8 cellular contexts compared by ENCODE assay signal in the genomic region with DNA sequence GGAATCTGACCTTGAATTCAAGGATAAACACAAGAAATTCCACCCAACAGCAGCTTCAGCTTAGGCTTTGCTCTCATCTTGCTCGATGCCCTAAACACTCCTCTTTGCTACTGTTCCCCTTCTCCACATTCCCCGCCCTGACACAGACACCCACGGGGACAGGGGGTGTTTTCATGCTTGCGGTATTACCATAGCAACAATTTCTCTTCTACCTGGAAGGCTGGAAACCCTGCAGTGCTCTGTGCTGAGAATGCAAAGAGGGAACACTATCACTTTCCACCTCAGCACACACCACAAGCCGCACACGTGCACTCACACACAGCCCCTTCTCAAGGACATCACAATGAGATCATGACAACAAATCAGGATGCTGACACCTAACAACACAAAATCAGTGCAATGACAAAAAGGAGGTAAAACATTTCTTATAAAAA.
DNase-seq lines count a peak whose midpoint lies in the region; ATAC-seq lines count a peak whose summit lies in the region.

No MANE protein-coding gene starts in this region.

- H3K36me3 Mint-ChIP-seq in stimulated activated memory B cell treated with anti-CD40 and anti-IgM and Interleukin-4, amounts not matched to agents 10 μg/mL and 1 μg/mL and 100 μg/mL, for 72 hours: peaks cover 28% of the 10 kb centered on the region

- no peaks in the 10 kb centered on the region for H3K9me3 Mint-ChIP-seq in stimulated activated memory B cell treated with anti-CD40 and anti-IgM and Interleukin-4, amounts not matched to agents 10 μg/mL and 1 μg/mL and 100 μg/mL, for 72 hours

- peak overlapping the region; percentile 42 for H3K4me3 Mint-ChIP-seq in stimulated activated memory B cell treated with anti-CD40 and anti-IgM and Interleukin-4, amounts not matched to agents 10 μg/mL and 1 μg/mL and 100 μg/mL, for 72 hours

- DNase-seq in DMS79 (lab: John Stamatoyannopoulos, UW): peak; percentile 26
- peak; percentile 56 to 88 (median 77) for DNase-seq in NCI-H1417 (lab: John Stamatoyannopoulos, UW)
- peak; percentile 47 for DNase-seq in activated gamma-delta T cell treated with anti-CD3 and anti-CD28 coated beads, Interleukin-2, amount 50 U/mL, for 16 hours (ENCODE audit: low read depth)
- peak; percentile 8 for DNase-seq in mesenteric fat pad (ENCODE audit: low spot score)
- DNase-seq in AG08395 (ENCODE audit: low spot score): no peak
- DNase-seq in NK-92 (lab: John Stamatoyannopoulos, UW; ENCODE audit: unreplicated experiment): no peak

- H3K27ac Mint-ChIP-seq in stimulated activated memory B cell treated with anti-CD40 and anti-IgM and Interleukin-4, amounts not matched to agents 10 μg/mL and 1 μg/mL and 100 μg/mL, for 72 hours: peak overlapping the region; percentile 77

- no peaks in the 10 kb centered on the region for H3K27me3 Mint-ChIP-seq in stimulated activated memory B cell treated with anti-CD40 and anti-IgM and Interleukin-4, amounts not matched to agents 10 μg/mL and 1 μg/mL and 100 μg/mL, for 72 hours

- H3K4me1 Mint-ChIP-seq in stimulated activated memory B cell treated with anti-CD40 and anti-IgM and Interleukin-4, amounts not matched to agents 10 μg/mL and 1 μg/mL and 100 μg/mL, for 72 hours: peaks cover 86% of the 10 kb centered on the region

- ATAC-seq in GM21515 (IDR thresholded peaks at IDR 0.05; ENCODE audit: unreplicated experiment): peak; percentile 67
- peak; percentile 78 for ATAC-seq in stimulated activated memory B cell treated with anti-CD40 and anti-IgM and Interleukin-4, amounts not matched to agents 10 μg/mL and 1 μg/mL and 100 μg/mL, for 72 hours

Comparison
In these comparisons a context has a peak if more than half of its experiments do, and no peak if none do; other contexts are left out.
1. DNase-seq: peak in DMS79 (single experiment), NCI-H1417 (3 of 3), activated gamma-delta T cell treated with anti-CD3 and anti-CD28 coated beads, Interleukin-2, amount 50 U/mL, for 16 hours (single experiment) and mesenteric fat pad (single experiment); none in AG08395 (single experiment) and NK-92 (single experiment).